ENCODE assay signal across 1 cellular context in the genomic region with DNA sequence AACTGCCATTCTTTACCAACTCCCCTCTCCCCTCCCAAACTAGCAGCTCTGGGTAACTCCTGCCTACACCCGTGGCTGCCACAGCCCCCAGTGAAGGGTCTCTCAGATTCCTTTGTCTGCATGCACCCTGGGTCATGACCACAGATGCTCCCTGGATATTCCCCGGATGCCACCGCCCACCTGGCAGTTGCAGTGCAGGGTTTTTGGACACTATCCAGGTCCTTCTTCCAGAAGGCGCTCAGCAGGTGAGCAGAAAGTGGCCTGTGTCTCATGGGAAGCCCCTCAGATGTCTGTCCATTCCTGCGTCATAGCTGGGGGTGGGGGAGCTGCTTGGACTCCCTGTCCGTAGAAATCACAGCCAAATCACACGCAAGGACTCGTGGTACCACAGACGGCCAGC.
TF ChIP-seq lines count a peak whose summit lies in the region.

No MANE protein-coding gene starts in this region.

TF ChIP-seq in WTC11, 78 proteins besides CTCF, POLR2A, EP300 and RAD21 (continued from another document):
- TF ChIP-seq, protein P1, sequence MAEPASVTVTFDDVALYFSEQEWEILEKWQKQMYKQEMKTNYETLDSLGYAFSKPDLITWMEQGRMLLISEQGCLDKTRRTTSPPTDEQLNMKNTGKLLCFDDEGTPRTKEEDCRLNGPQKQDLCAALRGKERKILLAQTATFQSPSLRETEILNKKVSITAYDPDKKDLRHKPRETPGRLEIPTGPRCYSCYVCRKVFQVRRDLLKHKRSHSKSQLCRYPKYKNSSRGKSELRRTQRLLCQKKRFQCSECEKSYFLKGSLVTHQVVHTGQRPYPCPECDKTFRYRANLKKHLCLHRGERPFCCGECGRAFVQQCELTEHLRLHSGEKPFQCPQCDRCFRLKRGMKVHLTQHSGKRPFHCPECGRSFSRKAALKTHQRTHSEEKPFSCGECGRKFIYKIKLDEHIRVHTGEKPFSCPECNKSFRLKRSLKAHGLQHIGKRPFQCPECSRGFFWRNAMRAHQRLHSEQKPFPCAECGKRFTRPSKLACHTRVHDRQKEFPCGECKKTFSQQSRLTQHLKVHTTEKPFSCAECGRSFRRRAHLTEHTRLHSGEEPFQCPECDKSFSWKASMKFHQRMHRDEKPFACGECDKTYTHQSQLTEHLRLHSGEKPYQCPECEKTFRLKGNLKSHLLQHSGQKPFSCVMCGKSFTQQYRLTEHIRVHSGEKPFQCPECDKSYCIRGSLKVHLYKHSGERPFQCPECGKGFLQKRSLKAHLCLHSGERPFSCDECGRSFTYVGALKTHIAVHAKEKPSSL (CRISPR knock-in tag; conservative IDR thresholded peaks at IDR 0.05) = no peak
- TF ChIP-seq, protein P2, sequence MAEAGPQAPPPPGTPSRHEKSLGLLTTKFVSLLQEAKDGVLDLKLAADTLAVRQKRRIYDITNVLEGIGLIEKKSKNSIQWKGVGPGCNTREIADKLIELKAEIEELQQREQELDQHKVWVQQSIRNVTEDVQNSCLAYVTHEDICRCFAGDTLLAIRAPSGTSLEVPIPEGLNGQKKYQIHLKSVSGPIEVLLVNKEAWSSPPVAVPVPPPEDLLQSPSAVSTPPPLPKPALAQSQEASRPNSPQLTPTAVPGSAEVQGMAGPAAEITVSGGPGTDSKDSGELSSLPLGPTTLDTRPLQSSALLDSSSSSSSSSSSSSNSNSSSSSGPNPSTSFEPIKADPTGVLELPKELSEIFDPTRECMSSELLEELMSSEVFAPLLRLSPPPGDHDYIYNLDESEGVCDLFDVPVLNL (CRISPR knock-in tag; IDR thresholded peaks at IDR 0.05; ENCODE audit: borderline replicate concordance, low read depth) = no peak
- TF ChIP-seq FOXK1 (CRISPR knock-in tag; IDR thresholded peaks at IDR 0.05) (no peak), JUN (CRISPR knock-in tag; IDR thresholded peaks at IDR 0.05) (no peak)
- TF ChIP-seq, protein P3, sequence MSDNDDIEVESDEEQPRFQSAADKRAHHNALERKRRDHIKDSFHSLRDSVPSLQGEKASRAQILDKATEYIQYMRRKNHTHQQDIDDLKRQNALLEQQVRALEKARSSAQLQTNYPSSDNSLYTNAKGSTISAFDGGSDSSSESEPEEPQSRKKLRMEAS (CRISPR knock-in tag; IDR thresholded peaks at IDR 0.05) = no peak
- TF ChIP-seq, protein P4, sequence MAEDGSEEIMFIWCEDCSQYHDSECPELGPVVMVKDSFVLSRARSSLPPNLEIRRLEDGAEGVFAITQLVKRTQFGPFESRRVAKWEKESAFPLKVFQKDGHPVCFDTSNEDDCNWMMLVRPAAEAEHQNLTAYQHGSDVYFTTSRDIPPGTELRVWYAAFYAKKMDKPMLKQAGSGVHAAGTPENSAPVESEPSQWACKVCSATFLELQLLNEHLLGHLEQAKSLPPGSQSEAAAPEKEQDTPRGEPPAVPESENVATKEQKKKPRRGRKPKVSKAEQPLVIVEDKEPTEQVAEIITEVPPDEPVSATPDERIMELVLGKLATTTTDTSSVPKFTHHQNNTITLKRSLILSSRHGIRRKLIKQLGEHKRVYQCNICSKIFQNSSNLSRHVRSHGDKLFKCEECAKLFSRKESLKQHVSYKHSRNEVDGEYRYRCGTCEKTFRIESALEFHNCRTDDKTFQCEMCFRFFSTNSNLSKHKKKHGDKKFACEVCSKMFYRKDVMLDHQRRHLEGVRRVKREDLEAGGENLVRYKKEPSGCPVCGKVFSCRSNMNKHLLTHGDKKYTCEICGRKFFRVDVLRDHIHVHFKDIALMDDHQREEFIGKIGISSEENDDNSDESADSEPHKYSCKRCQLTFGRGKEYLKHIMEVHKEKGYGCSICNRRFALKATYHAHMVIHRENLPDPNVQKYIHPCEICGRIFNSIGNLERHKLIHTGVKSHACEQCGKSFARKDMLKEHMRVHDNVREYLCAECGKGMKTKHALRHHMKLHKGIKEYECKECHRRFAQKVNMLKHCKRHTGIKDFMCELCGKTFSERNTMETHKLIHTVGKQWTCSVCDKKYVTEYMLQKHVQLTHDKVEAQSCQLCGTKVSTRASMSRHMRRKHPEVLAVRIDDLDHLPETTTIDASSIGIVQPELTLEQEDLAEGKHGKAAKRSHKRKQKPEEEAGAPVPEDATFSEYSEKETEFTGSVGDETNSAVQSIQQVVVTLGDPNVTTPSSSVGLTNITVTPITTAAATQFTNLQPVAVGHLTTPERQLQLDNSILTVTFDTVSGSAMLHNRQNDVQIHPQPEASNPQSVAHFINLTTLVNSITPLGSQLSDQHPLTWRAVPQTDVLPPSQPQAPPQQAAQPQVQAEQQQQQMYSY (CRISPR knock-in tag; IDR thresholded peaks at IDR 0.05) = no peak
